Comparison of ENCODE assay signal across 10 cellular contexts in the genomic region with DNA sequence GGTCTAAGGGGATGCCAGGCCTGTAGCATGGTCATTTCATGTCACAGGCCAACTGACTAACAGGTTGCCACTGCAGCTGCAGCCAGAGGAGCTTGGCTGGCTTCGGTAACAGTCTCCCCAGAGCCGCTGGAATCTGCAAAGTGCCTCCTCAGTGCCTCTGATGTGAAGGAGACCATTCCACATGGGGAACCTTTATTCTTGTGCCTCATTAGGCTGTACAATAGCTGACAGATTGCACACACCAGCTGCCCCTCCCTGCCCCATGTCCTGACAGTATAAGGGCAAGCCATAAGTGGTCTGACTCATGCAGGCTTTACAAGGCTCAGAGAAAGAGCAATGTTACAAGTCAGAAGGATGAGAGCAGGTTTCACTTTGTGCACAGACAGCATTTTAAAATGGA.
A peak's percentile ranks its signal among the peaks of the same experiment; 100 is the strongest.
DNase-seq lines count a peak whose midpoint lies in the region; ATAC-seq and TF ChIP-seq lines count a peak whose summit lies in the region.
"Had no signal": no experiment of that assay in that cellular context is flagged by ENCODE, and none has a peak within 500 bp of the region (broad histone marks: within the 10 kb centered on the region; RNA-seq: fewer than 3 reads in every experiment).

No MANE protein-coding gene starts in this region.

- no peaks in the 10 kb centered on the region for H3K36me3 ChIP-seq in mucosa of descending colon (ENCODE audit: low read depth)
- no peaks in the 10 kb centered on the region for H3K36me3 ChIP-seq in Peyer's patch

- no peaks in the 10 kb centered on the region for H3K27me3 ChIP-seq in Peyer's patch

- DNase-seq in DMS 273 (lab: John Stamatoyannopoulos, UW; ENCODE audit: unreplicated experiment) (peak; percentile 92), MV-4-11 (lab: John Stamatoyannopoulos, UW) (peak; percentile 70), amniotic stem cell (lab: John Stamatoyannopoulos, UW) (peak; percentile 26), mucosa of descending colon (no peak), Peyer's patch (no peak), omental fat pad (ENCODE audit: low spot score) (no peak), GM13977 (ENCODE audit: low spot score) (no peak)
- DNase-seq: activated naive CD4-positive, alpha-beta T cell treated with Interleukin-2 at 50 U/mL for 16 hours had no signal

- intact Hi-C loops in mucosa of descending colon (cut with DNase I, micrococcal nuclease): no loop called here

- H3K4me1 ChIP-seq in mucosa of descending colon (ENCODE audit: low read depth) (no peaks in the 10 kb centered on the region), Peyer's patch (peaks cover 0 to 4% (median 0%) of the 10 kb centered on the region in 4 donors)

- no peak overlapping the region for H3K4me3 ChIP-seq in mucosa of descending colon
- H3K4me3 ChIP-seq in Peyer's patch: no peak overlapping the region

- TF ChIP-seq CTCF in mucosa of descending colon (IDR thresholded peaks at IDR 0.05) (no peak), Peyer's patch (IDR thresholded peaks at IDR 0.05) (no peak), omental fat pad (IDR thresholded peaks at IDR 0.05) (no peak), GM13977 (IDR thresholded peaks at IDR 0.05; ENCODE audit: extremely low read depth, insufficient read depth, missing control alignments) (no peak)

- in situ Hi-C loops in GM13977 (cut with MboI; ENCODE audit: low pct_unique_long_range_greater_than_20kb, low sequenced_read_pairs, unreplicated experiment): no loop called here

- H3K9me3 ChIP-seq in mucosa of descending colon (no peaks in the 10 kb centered on the region), Peyer's patch (no peaks in the 10 kb centered on the region)

- ATAC-seq in mucosa of descending colon: peak; percentile 42
- no peak for ATAC-seq in GM21723 (IDR thresholded peaks at IDR 0.05; ENCODE audit: unreplicated experiment)
- no peak for ATAC-seq in omental fat pad (ENCODE audit: low FRiP score)

- no peak overlapping the region for H3K27ac ChIP-seq in Peyer's patch
- H3K27ac ChIP-seq: VCaP had no signal

- TF ChIP-seq POLR2A in Peyer's patch (IDR thresholded peaks at IDR 0.05): no peak

Comparison
In these comparisons a context has a peak if more than half of its experiments do, and no peak if none do; other contexts are left out.
1. DNase-seq: peak in DMS 273 (single experiment), MV-4-11 (single experiment) and amniotic stem cell (single experiment); none in mucosa of descending colon (0 of 3), Peyer's patch (0 of 3), omental fat pad (single experiment) and GM13977 (single experiment).